11 cellular contexts compared by ENCODE assay signal in genomic region chr13:111176421-111176820, GRCh38.
DNase-seq lines count a peak whose midpoint lies in the region; ATAC-seq and TF ChIP-seq lines count a peak whose summit lies in the region.
"Had no signal": no experiment of that assay in that cellular context is flagged by ENCODE, and none has a peak within 500 bp of the region (broad histone marks: within the 10 kb centered on the region; RNA-seq: fewer than 3 reads in every experiment).

No MANE protein-coding gene starts in this region.

- no peak for ATAC-seq in CD4-positive, CD25-positive, alpha-beta regulatory T cell (ENCODE audit: low read depth in 2 of 2)

- CTCF ChIA-PET in HEK293T (lab: Yijun Ruan, JAX): no interaction called here

- H3K36me3 Mint-ChIP-seq in CD4-positive, CD25-positive, alpha-beta regulatory T cell: peaks cover 14% of the 10 kb centered on the region

- H3K4me3 Mint-ChIP-seq in CD4-positive, CD25-positive, alpha-beta regulatory T cell: no peak overlapping the region

- intact Hi-C loops in dorsolateral prefrontal cortex (cut with DNase I): loop anchor here in 1 of 2 donors (5.0 kb wide), 1 partner anchor 36 kb away; no protein-coding TSS in a partner anchor

- H3K36me3 ChIP-seq in CD4-positive, CD25-positive, alpha-beta regulatory T cell (ENCODE audit: control insufficient read depth, insufficient read depth, low read length): peaks cover 18% of the 10 kb centered on the region
- H3K36me3 ChIP-seq in Peyer's patch (no peaks in the 10 kb centered on the region), skeletal muscle tissue (ENCODE audit: control insufficient read depth in 3 of 3, insufficient read depth in 3 of 3, low read length in 3 of 3) (peaks cover 0 to 4% (median 2%) of the 10 kb centered on the region in 3 donors)

- H3K4me3 ChIP-seq in CD4-positive, CD25-positive, alpha-beta regulatory T cell (ENCODE audit: low read depth, low read length): no peak overlapping the region
- no peak overlapping the region for H3K4me3 ChIP-seq in Peyer's patch
- H3K4me3 ChIP-seq in dorsolateral prefrontal cortex: peak overlapping the region in 2 of 59 donors; percentile 16 to 33
- no peak overlapping the region for H3K4me3 ChIP-seq in skeletal muscle tissue (ENCODE audit: low read length in 3 of 3)

- no peak for TF ChIP-seq POLR2A in Peyer's patch (IDR thresholded peaks at IDR 0.05)

- no peak overlapping the region for H3K9ac ChIP-seq in skeletal muscle tissue (ENCODE audit: low read depth in 1 of 3, low read length in 3 of 3)

- peaks cover 0 to 1% (median 0%) of the 10 kb centered on the region in 7 donors for H3K9me3 Mint-ChIP-seq in CD4-positive, CD25-positive, alpha-beta regulatory T cell

- H3K27me3 ChIP-seq in CD4-positive, CD25-positive, alpha-beta regulatory T cell (ENCODE audit: control insufficient read depth, insufficient read depth, low read length): no peaks in the 10 kb centered on the region
- H3K27me3 ChIP-seq in Peyer's patch: no peaks in the 10 kb centered on the region
- no peaks in the 10 kb centered on the region for H3K27me3 ChIP-seq in dorsolateral prefrontal cortex
- H3K27me3 ChIP-seq in skeletal muscle tissue (ENCODE audit: control insufficient read depth in 3 of 3, insufficient read depth in 3 of 3, low read length in 3 of 3): no peaks in the 10 kb centered on the region

- H3K27me3 Mint-ChIP-seq in CD4-positive, CD25-positive, alpha-beta regulatory T cell: no peaks in the 10 kb centered on the region

- H3K27ac Mint-ChIP-seq in CD4-positive, CD25-positive, alpha-beta regulatory T cell: peak overlapping the region; percentile 95 to 98 (median 97)

- no peaks in the 10 kb centered on the region for H3K9me3 ChIP-seq in CD4-positive, CD25-positive, alpha-beta regulatory T cell (ENCODE audit: control insufficient read depth in 2 of 2, low read length in 2 of 2)
- no peaks in the 10 kb centered on the region for H3K9me3 ChIP-seq in Peyer's patch
- H3K9me3 ChIP-seq in skeletal muscle tissue (ENCODE audit: control insufficient read depth in 3 of 3, low read length in 3 of 3): no peaks in the 10 kb centered on the region

- peak overlapping the region; percentile 71 for H3K27ac ChIP-seq in CD4-positive, CD25-positive, alpha-beta regulatory T cell (ENCODE audit: insufficient read depth, low read length, poor library complexity, severe bottlenecking)
- H3K27ac ChIP-seq in Peyer's patch (peak overlapping the region; percentile 62 to 79 (median 68)), dorsolateral prefrontal cortex (peak overlapping the region in 58 of 59 donors; percentile 41 to 95 (median 87)), skeletal muscle tissue (ENCODE audit: low read depth, low read length) (peak overlapping the region; percentile 80)

- TF ChIP-seq CTCF in Peyer's patch (IDR thresholded peaks at IDR 0.05): no peak
- TF ChIP-seq CTCF in dorsolateral prefrontal cortex (IDR thresholded peaks at IDR 0.05 in 54 of 56, conservative IDR thresholded peaks at IDR 0.05 in 2 of 56; ENCODE audit: low read depth in 1 of 56, partially characterized antibody in 56 of 56): no peak

- H3K4me1 Mint-ChIP-seq in CD4-positive, CD25-positive, alpha-beta regulatory T cell: peaks cover 15 to 79% (median 63%) of the 10 kb centered on the region in 4 donors

- peaks cover 46% of the 10 kb centered on the region for H3K4me1 ChIP-seq in CD4-positive, CD25-positive, alpha-beta regulatory T cell (ENCODE audit: control insufficient read depth, insufficient read depth, low read length, poor library complexity, severe bottlenecking)
- H3K4me1 ChIP-seq in Peyer's patch: peaks cover 0 to 19% (median 4%) of the 10 kb centered on the region in 4 donors
- H3K4me1 ChIP-seq in skeletal muscle tissue (ENCODE audit: control insufficient read depth in 3 of 3, insufficient read depth in 3 of 3, low read length in 3 of 3): peaks cover 43 to 82% (median 71%) of the 10 kb centered on the region in 3 donors

- no peak for DNase-seq in CD4-positive, CD25-positive, alpha-beta regulatory T cell
- DNase-seq in Peyer's patch (no peak), dorsolateral prefrontal cortex (no peak), A172 (ENCODE audit: low spot score) (no peak), GM19238 (ENCODE audit: insufficient read length, low spot score) (no peak), NCI-H2171 treated with DMSO at 0.1 percent for 48 hours (lab: John Stamatoyannopoulos, UW) (no peak), HEK293T (ENCODE audit: extremely low spot score) (no peak)
- DNase-seq: activated CD4-positive, CD25-positive, alpha-beta regulatory T cell; NCI-H1048; NCI-H510A treated with DMSO at 0.1 percent for 48 hours had no signal

- POLR2A ChIA-PET in HEK293T (lab: Yijun Ruan, JAX): no interaction called here

TF ChIP-seq in HEK293T, 16 proteins besides CTCF, POLR2A, EP300 and RAD21:
- TF ChIP-seq SP1 (IDR thresholded peaks at IDR 0.05): no peak
TF ChIP-seq in HEK293T: peak in this region for 0.
